Comparison of ENCODE assay signal across 9 cellular contexts in the genomic region with DNA sequence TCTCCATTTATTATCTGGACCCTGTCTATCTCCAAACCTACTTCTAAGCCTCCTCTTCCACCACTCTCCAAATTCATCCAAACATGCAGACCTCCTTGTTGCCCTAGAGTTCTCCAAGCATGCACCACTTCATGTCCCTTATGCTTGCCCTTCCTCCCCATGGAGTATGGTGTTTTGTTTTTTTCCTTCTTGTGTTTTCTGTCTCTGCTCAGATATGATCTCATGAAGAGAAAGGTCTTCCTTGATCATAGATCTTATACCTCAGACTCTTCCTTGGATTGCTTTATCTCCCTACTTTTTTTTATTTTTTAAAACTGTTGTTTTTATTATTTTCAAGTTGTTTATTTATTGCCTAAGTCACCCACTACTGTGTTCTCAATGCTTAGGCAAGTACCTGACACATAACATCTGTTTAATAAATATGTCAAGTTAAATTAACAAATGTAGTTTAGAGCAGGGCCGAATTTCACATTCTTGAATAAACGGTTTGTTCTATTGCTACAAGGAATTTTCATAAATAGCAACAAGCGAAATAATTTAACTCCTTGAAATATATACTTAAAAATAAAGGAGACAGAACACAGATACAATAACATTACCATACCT.
DNase-seq lines count a peak whose midpoint lies in the region; ATAC-seq and TF ChIP-seq lines count a peak whose summit lies in the region.
"Had no signal": no experiment of that assay in that cellular context is flagged by ENCODE, and none has a peak within 500 bp of the region (broad histone marks: within the 10 kb centered on the region; RNA-seq: fewer than 3 reads in every experiment).

No MANE protein-coding gene starts in this region.

- no peaks in the 10 kb centered on the region for H3K9me3 ChIP-seq in RWPE2 (ENCODE audit: severe bottlenecking)
- no peaks in the 10 kb centered on the region for H3K9me3 ChIP-seq in gastroesophageal sphincter
- no peaks in the 10 kb centered on the region for H3K9me3 ChIP-seq in transverse colon
- peaks cover 23% of the 10 kb centered on the region for H3K9me3 ChIP-seq in Karpas-422 (ENCODE audit: low read length)

- H3K36me3 ChIP-seq in RWPE2 (ENCODE audit: low read depth) = no peaks in the 10 kb centered on the region
- no peaks in the 10 kb centered on the region for H3K36me3 ChIP-seq in gastroesophageal sphincter
- H3K36me3 ChIP-seq in transverse colon = no peaks in the 10 kb centered on the region
- no peaks in the 10 kb centered on the region for H3K36me3 ChIP-seq in Karpas-422 (ENCODE audit: insufficient read depth, low read length)

- H3K9ac ChIP-seq in Karpas-422 (ENCODE audit: low read length) = no peak overlapping the region

- H3K27ac ChIP-seq in RWPE2 (ENCODE audit: poor library complexity, severe bottlenecking) (peak overlapping the region; percentile 35), gastroesophageal sphincter (peak overlapping the region; percentile 59 to 73 (median 64)), transverse colon (peak overlapping the region; percentile 53 to 65 (median 62)), Karpas-422 (ENCODE audit: low read length) (no peak overlapping the region)

- no peak overlapping the region for H2AFZ ChIP-seq in Karpas-422 (ENCODE audit: low read length)

- H3K79me2 ChIP-seq in Karpas-422 (ENCODE audit: low read length) = no peaks in the 10 kb centered on the region

- no peaks in the 10 kb centered on the region for H4K20me1 ChIP-seq in Karpas-422 (ENCODE audit: insufficient read depth, low read depth, low read length)

- ATAC-seq in RWPE2 (ENCODE audit: low read depth) (peak; percentile 30; the same call in 2 of the 3 replicates), gastroesophageal sphincter (peak; percentile 50)

- DNase-seq in DMS53 (lab: John Stamatoyannopoulos, UW) = peak; percentile 74
- no peak for DNase-seq in DMS53 treated with DMSO at 0.1 percent for 48 hours (lab: John Stamatoyannopoulos, UW; ENCODE audit: unreplicated experiment)
- no peak for DNase-seq in RWPE2 (ENCODE audit: low spot score)
- no peak for DNase-seq in transverse colon
- no peak for DNase-seq in Karpas-422
- DNase-seq in NCI-H526 (lab: John Stamatoyannopoulos, UW) = no peak
- DNase-seq in SW 1271 (lab: John Stamatoyannopoulos, UW) = no peak
- DNase-seq: stimulated activated naive CD8-positive, alpha-beta T cell treated with anti-CD3 and anti-CD28 coated beads, Interleukin-15, Interleukin-2, amounts not matched to agents 100 U/mL and 50 U/mL, for 24 hours had no signal

- H3K9me2 ChIP-seq in Karpas-422 (replicated peaks; ENCODE audit: insufficient read depth, low read length) = no peaks in the 10 kb centered on the region

- no peak overlapping the region for H3K4me2 ChIP-seq in Karpas-422 (ENCODE audit: low read depth, low read length, poor library complexity, severe bottlenecking)

- no peak for TF ChIP-seq CTCF in RWPE2 (IDR thresholded peaks at IDR 0.05; ENCODE audit: poor library complexity, severe bottlenecking)
- TF ChIP-seq CTCF in gastroesophageal sphincter (IDR thresholded peaks at IDR 0.05) = no peak
- TF ChIP-seq CTCF in transverse colon (IDR thresholded peaks at IDR 0.05) = no peak

- no peaks in the 10 kb centered on the region for H3K27me3 ChIP-seq in RWPE2 (ENCODE audit: insufficient read depth, poor library complexity, severe bottlenecking)
- H3K27me3 ChIP-seq in gastroesophageal sphincter = no peaks in the 10 kb centered on the region
- H3K27me3 ChIP-seq in transverse colon = no peaks in the 10 kb centered on the region
- no peaks in the 10 kb centered on the region for H3K27me3 ChIP-seq in Karpas-422 (ENCODE audit: low read length)

- H3K4me3 ChIP-seq in RWPE2 (ENCODE audit: severe bottlenecking) (no peak overlapping the region), gastroesophageal sphincter (no peak overlapping the region), transverse colon (no peak overlapping the region), Karpas-422 (ENCODE audit: low read length) (no peak overlapping the region)

- in situ Hi-C loops in transverse colon (cut with MboI; ENCODE audit: low pct_ligation_motif_present in 1 of 4, low pct_unique_long_range_greater_than_20kb in 1 of 4, low sequenced_read_pairs in 3 of 4) = no loop called here

- no peak for TF ChIP-seq POLR2A in gastroesophageal sphincter (IDR thresholded peaks at IDR 0.05)
- TF ChIP-seq POLR2A in transverse colon (IDR thresholded peaks at IDR 0.05) = no peak

- H3K4me1 ChIP-seq in RWPE2 (ENCODE audit: insufficient read depth, poor library complexity, severe bottlenecking) (peaks cover 28% of the 10 kb centered on the region), gastroesophageal sphincter (peaks cover 0 to 22% (median 3%) of the 10 kb centered on the region in 3 donors), transverse colon (peaks cover 0 to 5% (median 0%) of the 10 kb centered on the region in 4 donors), Karpas-422 (ENCODE audit: low read length) (no peaks in the 10 kb centered on the region)

- TF ChIP-seq EP300 in gastroesophageal sphincter (IDR thresholded peaks at IDR 0.05) = no peak
- TF ChIP-seq EP300 in transverse colon (IDR thresholded peaks at IDR 0.05; ENCODE audit: low read depth) = no peak

- WGBS in gastroesophageal sphincter (ENCODE audit: low coverage in 1 of 2), 2 donors = 11 to 37% methylated on average over 3 of the region's 3 CpGs
- WGBS in transverse colon (ENCODE audit: low coverage in 1 of 2), 2 donors = 60 to 75% methylated on average over 3 of the region's 3 CpGs

- intact Hi-C loops in transverse colon (cut with DNase I; ENCODE audit: low total_unique reads) = no loop called here
